In genomic region chr13:113161433-113161832, GRCh38 we compare ENCODE assay signal across 1 cellular context.
TF ChIP-seq lines count a peak whose summit lies in the region.

No MANE protein-coding gene starts in this region.

TF ChIP-seq in GM23338, 12 proteins besides CTCF, POLR2A, EP300 and RAD21:
- TF ChIP-seq, protein P1, sequence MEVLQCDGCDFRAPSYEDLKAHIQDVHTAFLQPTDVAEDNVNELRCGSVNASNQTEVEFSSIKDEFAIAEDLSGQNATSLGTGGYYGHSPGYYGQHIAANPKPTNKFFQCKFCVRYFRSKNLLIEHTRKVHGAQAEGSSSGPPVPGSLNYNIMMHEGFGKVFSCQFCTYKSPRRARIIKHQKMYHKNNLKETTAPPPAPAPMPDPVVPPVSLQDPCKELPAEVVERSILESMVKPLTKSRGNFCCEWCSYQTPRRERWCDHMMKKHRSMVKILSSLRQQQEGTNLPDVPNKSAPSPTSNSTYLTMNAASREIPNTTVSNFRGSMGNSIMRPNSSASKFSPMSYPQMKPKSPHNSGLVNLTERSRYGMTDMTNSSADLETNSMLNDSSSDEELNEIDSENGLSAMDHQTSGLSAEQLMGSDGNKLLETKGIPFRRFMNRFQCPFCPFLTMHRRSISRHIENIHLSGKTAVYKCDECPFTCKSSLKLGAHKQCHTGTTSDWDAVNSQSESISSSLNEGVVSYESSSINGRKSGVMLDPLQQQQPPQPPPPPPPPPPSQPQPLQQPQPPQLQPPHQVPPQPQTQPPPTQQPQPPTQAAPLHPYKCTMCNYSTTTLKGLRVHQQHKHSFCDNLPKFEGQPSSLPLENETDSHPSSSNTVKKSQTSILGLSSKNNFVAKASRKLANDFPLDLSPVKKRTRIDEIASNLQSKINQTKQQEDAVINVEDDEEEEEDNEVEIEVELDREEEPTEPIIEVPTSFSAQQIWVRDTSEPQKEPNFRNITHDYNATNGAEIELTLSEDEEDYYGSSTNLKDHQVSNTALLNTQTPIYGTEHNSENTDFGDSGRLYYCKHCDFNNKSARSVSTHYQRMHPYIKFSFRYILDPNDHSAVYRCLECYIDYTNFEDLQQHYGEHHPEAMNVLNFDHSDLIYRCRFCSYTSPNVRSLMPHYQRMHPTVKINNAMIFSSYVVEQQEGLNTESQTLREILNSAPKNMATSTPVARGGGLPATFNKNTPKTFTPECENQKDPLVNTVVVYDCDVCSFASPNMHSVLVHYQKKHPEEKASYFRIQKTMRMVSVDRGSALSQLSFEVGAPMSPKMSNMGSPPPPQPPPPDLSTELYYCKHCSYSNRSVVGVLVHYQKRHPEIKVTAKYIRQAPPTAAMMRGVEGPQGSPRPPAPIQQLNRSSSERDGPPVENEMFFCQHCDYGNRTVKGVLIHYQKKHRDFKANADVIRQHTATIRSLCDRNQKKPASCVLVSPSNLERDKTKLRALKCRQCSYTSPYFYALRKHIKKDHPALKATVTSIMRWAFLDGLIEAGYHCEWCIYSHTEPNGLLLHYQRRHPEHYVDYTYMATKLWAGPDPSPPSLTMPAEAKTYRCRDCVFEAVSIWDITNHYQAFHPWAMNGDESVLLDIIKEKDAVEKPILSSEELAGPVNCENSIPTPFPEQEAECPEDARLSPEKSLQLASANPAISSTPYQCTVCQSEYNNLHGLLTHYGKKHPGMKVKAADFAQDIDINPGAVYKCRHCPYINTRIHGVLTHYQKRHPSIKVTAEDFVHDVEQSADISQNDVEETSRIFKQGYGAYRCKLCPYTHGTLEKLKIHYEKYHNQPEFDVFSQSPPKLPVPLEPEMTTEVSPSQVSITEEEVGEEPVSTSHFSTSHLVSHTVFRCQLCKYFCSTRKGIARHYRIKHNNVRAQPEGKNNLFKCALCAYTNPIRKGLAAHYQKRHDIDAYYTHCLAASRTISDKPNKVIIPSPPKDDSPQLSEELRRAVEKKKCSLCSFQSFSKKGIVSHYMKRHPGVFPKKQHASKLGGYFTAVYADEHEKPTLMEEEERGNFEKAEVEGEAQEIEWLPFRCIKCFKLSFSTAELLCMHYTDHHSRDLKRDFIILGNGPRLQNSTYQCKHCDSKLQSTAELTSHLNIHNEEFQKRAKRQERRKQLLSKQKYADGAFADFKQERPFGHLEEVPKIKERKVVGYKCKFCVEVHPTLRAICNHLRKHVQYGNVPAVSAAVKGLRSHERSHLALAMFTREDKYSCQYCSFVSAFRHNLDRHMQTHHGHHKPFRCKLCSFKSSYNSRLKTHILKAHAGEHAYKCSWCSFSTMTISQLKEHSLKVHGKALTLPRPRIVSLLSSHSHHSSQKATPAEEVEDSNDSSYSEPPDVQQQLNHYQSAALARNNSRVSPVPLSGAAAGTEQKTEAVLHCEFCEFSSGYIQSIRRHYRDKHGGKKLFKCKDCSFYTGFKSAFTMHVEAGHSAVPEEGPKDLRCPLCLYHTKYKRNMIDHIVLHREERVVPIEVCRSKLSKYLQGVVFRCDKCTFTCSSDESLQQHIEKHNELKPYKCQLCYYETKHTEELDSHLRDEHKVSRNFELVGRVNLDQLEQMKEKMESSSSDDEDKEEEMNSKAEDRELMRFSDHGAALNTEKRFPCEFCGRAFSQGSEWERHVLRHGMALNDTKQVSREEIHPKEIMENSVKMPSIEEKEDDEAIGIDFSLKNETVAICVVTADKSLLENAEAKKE (CRISPR knock-in tag; IDR thresholded peaks at IDR 0.05), result no peak
- TF ChIP-seq NANOG (IDR thresholded peaks at IDR 0.05; ENCODE audit: borderline replicate concordance) (no peak), STAT1 (IDR thresholded peaks at IDR 0.05; ENCODE audit: unreplicated experiment) (no peak), JUNB (IDR thresholded peaks at IDR 0.05; ENCODE audit: unreplicated experiment) (no peak), CREB1 (CRISPR knock-in tag; IDR thresholded peaks at IDR 0.05; ENCODE audit: low read depth) (no peak), EZH2phosphoT487 (IDR thresholded peaks at IDR 0.05; ENCODE audit: unreplicated experiment) (no peak), EZH2 (IDR thresholded peaks at IDR 0.05; ENCODE audit: low read depth, unreplicated experiment) (no peak), ZNF331 (CRISPR knock-in tag; IDR thresholded peaks at IDR 0.05; ENCODE audit: low read depth) (no peak), POLR2AphosphoS5 (IDR thresholded peaks at IDR 0.05; ENCODE audit: low read depth) (no peak), ZNF114 (CRISPR knock-in tag; IDR thresholded peaks at IDR 0.05) (no peak)
- TF ChIP-seq, protein P2, sequence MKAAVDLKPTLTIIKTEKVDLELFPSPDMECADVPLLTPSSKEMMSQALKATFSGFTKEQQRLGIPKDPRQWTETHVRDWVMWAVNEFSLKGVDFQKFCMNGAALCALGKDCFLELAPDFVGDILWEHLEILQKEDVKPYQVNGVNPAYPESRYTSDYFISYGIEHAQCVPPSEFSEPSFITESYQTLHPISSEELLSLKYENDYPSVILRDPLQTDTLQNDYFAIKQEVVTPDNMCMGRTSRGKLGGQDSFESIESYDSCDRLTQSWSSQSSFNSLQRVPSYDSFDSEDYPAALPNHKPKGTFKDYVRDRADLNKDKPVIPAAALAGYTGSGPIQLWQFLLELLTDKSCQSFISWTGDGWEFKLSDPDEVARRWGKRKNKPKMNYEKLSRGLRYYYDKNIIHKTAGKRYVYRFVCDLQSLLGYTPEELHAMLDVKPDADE (IDR thresholded peaks at IDR 0.05), result no peak
- TF ChIP-seq, protein P3, sequence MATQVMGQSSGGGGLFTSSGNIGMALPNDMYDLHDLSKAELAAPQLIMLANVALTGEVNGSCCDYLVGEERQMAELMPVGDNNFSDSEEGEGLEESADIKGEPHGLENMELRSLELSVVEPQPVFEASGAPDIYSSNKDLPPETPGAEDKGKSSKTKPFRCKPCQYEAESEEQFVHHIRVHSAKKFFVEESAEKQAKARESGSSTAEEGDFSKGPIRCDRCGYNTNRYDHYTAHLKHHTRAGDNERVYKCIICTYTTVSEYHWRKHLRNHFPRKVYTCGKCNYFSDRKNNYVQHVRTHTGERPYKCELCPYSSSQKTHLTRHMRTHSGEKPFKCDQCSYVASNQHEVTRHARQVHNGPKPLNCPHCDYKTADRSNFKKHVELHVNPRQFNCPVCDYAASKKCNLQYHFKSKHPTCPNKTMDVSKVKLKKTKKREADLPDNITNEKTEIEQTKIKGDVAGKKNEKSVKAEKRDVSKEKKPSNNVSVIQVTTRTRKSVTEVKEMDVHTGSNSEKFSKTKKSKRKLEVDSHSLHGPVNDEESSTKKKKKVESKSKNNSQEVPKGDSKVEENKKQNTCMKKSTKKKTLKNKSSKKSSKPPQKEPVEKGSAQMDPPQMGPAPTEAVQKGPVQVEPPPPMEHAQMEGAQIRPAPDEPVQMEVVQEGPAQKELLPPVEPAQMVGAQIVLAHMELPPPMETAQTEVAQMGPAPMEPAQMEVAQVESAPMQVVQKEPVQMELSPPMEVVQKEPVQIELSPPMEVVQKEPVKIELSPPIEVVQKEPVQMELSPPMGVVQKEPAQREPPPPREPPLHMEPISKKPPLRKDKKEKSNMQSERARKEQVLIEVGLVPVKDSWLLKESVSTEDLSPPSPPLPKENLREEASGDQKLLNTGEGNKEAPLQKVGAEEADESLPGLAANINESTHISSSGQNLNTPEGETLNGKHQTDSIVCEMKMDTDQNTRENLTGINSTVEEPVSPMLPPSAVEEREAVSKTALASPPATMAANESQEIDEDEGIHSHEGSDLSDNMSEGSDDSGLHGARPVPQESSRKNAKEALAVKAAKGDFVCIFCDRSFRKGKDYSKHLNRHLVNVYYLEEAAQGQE (IDR thresholded peaks at IDR 0.05; ENCODE audit: unreplicated experiment), result no peak
